In the genomic region with DNA sequence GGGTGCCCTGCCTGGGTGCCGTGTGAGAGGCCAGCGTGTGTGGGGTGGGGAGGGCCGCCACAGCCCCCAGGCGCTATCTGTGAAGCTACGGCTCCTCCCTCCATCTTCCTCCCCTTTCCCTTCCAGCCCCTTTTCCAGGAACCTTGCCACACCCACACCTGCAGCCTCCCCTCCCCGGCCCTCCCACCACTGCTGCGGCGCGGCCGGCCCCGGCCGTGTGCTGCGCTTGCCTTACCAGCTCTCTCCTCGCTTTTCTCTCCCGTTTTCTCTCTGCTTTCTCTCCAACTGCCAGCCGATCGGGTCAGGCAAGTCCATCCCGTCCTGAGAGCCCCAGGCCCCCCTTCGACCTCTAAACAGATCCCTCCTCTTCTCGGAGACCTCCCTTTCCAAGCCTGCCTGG, we compare ENCODE assay signal across 1 cellular context.
TF ChIP-seq lines count a peak whose summit lies in the region.

No MANE protein-coding gene starts in this region.

TF ChIP-seq in H1, 55 proteins besides CTCF, POLR2A, EP300 and RAD21:
- TF ChIP-seq HDAC2 (IDR thresholded peaks at IDR 0.05; ENCODE audit: borderline replicate concordance in 1 of 2, low read depth in 2 of 2, low read length in 2 of 2): no peak
- TF ChIP-seq CHD1 (IDR thresholded peaks at IDR 0.05; ENCODE audit: low read depth, low read length): no peak
- no peak for TF ChIP-seq RXRA (IDR thresholded peaks at IDR 0.05; ENCODE audit: insufficient read depth, low read depth, low read length)
- TF ChIP-seq CHD2 (IDR thresholded peaks at IDR 0.05; ENCODE audit: low read length): no peak
- no peak for TF ChIP-seq GABPA (IDR thresholded peaks at IDR 0.05; ENCODE audit: borderline replicate concordance, insufficient read depth, low read length)
- TF ChIP-seq SRF (IDR thresholded peaks at IDR 0.05; ENCODE audit: low read depth, low read length): no peak
- TF ChIP-seq CBX8 (IDR thresholded peaks at IDR 0.05; ENCODE audit: borderline replicate concordance, low read depth, low read length): no peak
- no peak for TF ChIP-seq NRF1 (IDR thresholded peaks at IDR 0.05; ENCODE audit: low read depth, low read length)
- TF ChIP-seq, protein P1, sequence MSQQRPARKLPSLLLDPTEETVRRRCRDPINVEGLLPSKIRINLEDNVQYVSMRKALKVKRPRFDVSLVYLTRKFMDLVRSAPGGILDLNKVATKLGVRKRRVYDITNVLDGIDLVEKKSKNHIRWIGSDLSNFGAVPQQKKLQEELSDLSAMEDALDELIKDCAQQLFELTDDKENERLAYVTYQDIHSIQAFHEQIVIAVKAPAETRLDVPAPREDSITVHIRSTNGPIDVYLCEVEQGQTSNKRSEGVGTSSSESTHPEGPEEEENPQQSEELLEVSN (IDR thresholded peaks at IDR 0.05): no peak
- no peak for TF ChIP-seq POU5F1 (IDR thresholded peaks at IDR 0.05; ENCODE audit: low read depth, low read length)
- TF ChIP-seq FOSL1 (IDR thresholded peaks at IDR 0.05; ENCODE audit: insufficient read depth, low read depth, low read length): no peak
